In the genomic region with DNA sequence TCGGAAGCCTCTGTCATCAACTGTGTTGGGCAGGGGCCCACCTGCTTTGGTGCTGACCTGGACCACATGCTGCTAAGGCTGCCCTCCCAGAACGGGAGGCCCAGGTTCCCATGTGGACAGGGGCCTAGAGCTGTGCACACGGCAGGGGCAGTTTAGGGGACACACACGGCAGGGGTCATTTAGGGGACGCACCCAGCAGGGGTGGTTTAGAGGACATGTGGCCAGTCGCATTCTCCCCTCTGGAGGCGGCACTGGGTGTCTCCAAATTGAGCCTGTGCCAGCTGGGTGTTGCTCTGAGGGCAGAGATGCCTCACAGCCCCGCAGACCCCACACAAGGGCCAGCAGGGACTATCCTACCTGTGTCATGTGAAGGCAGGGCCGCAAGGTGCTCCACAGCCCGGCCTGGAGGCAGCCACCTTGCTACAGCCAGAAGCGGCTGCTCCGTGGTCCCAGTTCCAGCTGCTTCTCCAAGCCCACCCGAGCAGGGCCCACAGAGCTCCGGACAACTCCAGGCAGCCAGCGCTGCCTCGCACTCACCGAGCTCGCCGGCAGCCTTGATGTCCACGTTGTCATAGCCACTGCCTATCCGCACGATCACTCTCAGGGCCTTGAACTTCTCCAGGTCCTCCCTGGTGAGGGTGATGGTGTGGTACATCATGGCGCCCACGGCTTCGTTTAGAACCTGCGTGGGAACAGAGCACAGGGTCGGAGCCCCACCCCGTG, we compare ENCODE assay signal across 16 cellular contexts.
A peak's percentile ranks its signal among the peaks of the same experiment; 100 is the strongest.
DNase-seq lines count a peak whose midpoint lies in the region; ATAC-seq and TF ChIP-seq lines count a peak whose summit lies in the region.
"Had no signal": no experiment of that assay in that cellular context is flagged by ENCODE, and none has a peak within 500 bp of the region (broad histone marks: within the 10 kb centered on the region; RNA-seq: fewer than 3 reads in every experiment).

No MANE protein-coding gene starts in this region.

- no peaks in the 10 kb centered on the region for H3K4me1 ChIP-seq in HEK293 (ENCODE audit: control insufficient read depth, insufficient read depth, low read length)

- intact Hi-C loops in left cardiac atrium (cut with DNase I) (loop anchor here in 1 of 2 donors (5.0 kb wide), 1 partner anchor 55 kb away; no protein-coding TSS in a partner anchor), posterior vena cava (cut with DNase I) (loop anchor here in 1 of 2 donors (10.0 kb wide), 1 partner anchor 52 kb away; no protein-coding TSS in a partner anchor)

- no peak for TF ChIP-seq CTCF in HEK293 (tag by site-specific recombination; IDR thresholded peaks at IDR 0.05)

- TF ChIP-seq POLR2A in erythroblast (IDR thresholded peaks at IDR 0.05; ENCODE audit: low read length), result no peak

- peak; percentile 5 for DNase-seq in activated CD4-positive, alpha-beta T cell treated with anti-CD3 and anti-CD28 coated beads for 1 hour
- DNase-seq in activated CD4-positive, alpha-beta T cell treated with anti-CD3 and anti-CD28 coated beads, Interleukin-2, amount 50 U/mL, for 1 hour, result no peak
- DNase-seq in left cardiac atrium (peak; percentile 20), posterior vena cava (ENCODE audit: low spot score) (peak; percentile 79), AG08395 (ENCODE audit: low spot score) (no peak), erythroblast (lab: John Stamatoyannopoulos, UW) (no peak), AG20443 (ENCODE audit: low spot score) (no peak)
- DNase-seq: activated CD4-positive, alpha-beta T cell treated with anti-CD3 and anti-CD28 coated beads for 48 hours; brain microvascular endothelial cell; CD4-positive, alpha-beta memory T cell; effector memory CD8-positive, alpha-beta T cell; NCI-H226; NK-92 treated with Interleukin-12 subunit alpha and Interleukin-12 subunit beta, amount 100 ng/mL, for 24 hours had no signal

- POLR2A ChIA-PET in HEK293 (lab: Yijun Ruan, JAX), result no interaction called here

- no peak overlapping the region for H3K27ac ChIP-seq in HEK293 (ENCODE audit: extremely low read depth, low read depth, low read length)
- H3K27ac ChIP-seq: brain microvascular endothelial cell, HL-60, KMS-11 had no signal

- H3K9me3 ChIP-seq in HEK293 (ENCODE audit: control insufficient read depth, insufficient read depth, low read depth, low read length), result no peaks in the 10 kb centered on the region

- no peak overlapping the region for H3K4me3 ChIP-seq in HEK293 (ENCODE audit: low read depth, low read length)

- CTCF ChIA-PET in HEK293 (lab: Yijun Ruan, JAX), result interaction anchor here (0.6 kb wide), 1 partner anchor 518 kb away, joined by 5 read pairs; no protein-coding TSS in a partner anchor

- ATAC-seq in left cardiac atrium, result no peak
- ATAC-seq: effector memory CD8-positive, alpha-beta T cell had no signal

- peaks cover 0 to 82% of the 10 kb centered on the region in 2 experiments; a peak in 1 of 3 replicates for H3K36me3 ChIP-seq in HEK293 (ENCODE audit: control insufficient read depth in 2 of 2, insufficient read depth in 1 of 2, low read length in 2 of 2)

TF ChIP-seq in HEK293, 187 proteins besides CTCF, POLR2A, EP300 and RAD21:
- no peak for TF ChIP-seq OVOL3 (tag by site-specific recombination; IDR thresholded peaks at IDR 0.05)
- no peak for TF ChIP-seq KLF8 (tag by site-specific recombination; IDR thresholded peaks at IDR 0.05)
- peak; percentile 33; the same call in 1 of the 2 replicates for TF ChIP-seq GLIS2 (tag by site-specific recombination; IDR thresholded peaks at IDR 0.05)

Comparison
In these comparisons a context has a peak if more than half of its experiments do, and no peak if none do; other contexts are left out.
1. DNase-seq: peak in activated CD4-positive, alpha-beta T cell treated with anti-CD3 and anti-CD28 coated beads for 1 hour (single experiment), left cardiac atrium (single experiment) and posterior vena cava (single experiment); none in activated CD4-positive, alpha-beta T cell treated with anti-CD3 and anti-CD28 coated beads, Interleukin-2, amount 50 U/mL, for 1 hour (single experiment), AG08395 (single experiment), erythroblast (0 of 2) and AG20443 (single experiment).